In genomic region chr17:76360461-76360860, GRCh38 we compare ENCODE assay signal across 25 cellular contexts. TPM values are rescaled to one million over a fixed set of nuclear protein-coding genes. Genes with fewer than 3 reads are reported as not detected.
A peak's percentile ranks its signal among the peaks of the same experiment; 100 is the strongest.
DNase-seq lines count a peak whose midpoint lies in the region; ATAC-seq, FAIRE-seq and TF ChIP-seq lines count a peak whose summit lies in the region.
"Had no signal": no experiment of that assay in that cellular context is flagged by ENCODE, and none has a peak within 500 bp of the region (broad histone marks: within the 10 kb centered on the region; RNA-seq: fewer than 3 reads in every experiment).

No MANE protein-coding gene starts in this region.

- H2AFZ ChIP-seq in Karpas-422 (ENCODE audit: low read length) (no peak overlapping the region), osteoblast (ENCODE audit: low read length) (peak overlapping the region; percentile 50), GM23338 (no peak overlapping the region)

- no peaks in the 10 kb centered on the region for H3K9me2 ChIP-seq in Karpas-422 (replicated peaks; ENCODE audit: insufficient read depth, low read length)
- H3K9me2 ChIP-seq in GM23338 (ENCODE audit: insufficient read depth), result no peaks in the 10 kb centered on the region

- no peaks in the 10 kb centered on the region for H3K79me2 ChIP-seq in Karpas-422 (ENCODE audit: low read length)
- no peaks in the 10 kb centered on the region for H3K79me2 ChIP-seq in osteoblast (ENCODE audit: insufficient read depth, low read length)
- no peaks in the 10 kb centered on the region for H3K79me2 ChIP-seq in GM23338 (replicated peaks; ENCODE audit: insufficient read depth)

- H3K36me3 ChIP-seq in Karpas-422 (ENCODE audit: insufficient read depth, low read length) (no peaks in the 10 kb centered on the region), esophagus (ENCODE audit: control insufficient read depth in 2 of 2, insufficient read depth in 2 of 2, low read length in 1 of 2) (no peaks in the 10 kb centered on the region), osteoblast (ENCODE audit: insufficient read depth, low read length) (no peaks in the 10 kb centered on the region), GM23338 (ENCODE audit: insufficient read depth) (no peaks in the 10 kb centered on the region)
- H3K36me3 ChIP-seq: HAP-1, SJCRH30 had no signal

- H3K9me3 ChIP-seq in A549 (no peaks in the 10 kb centered on the region), Karpas-422 (ENCODE audit: low read length) (no peaks in the 10 kb centered on the region), esophagus (ENCODE audit: control insufficient read depth in 2 of 2, insufficient read depth in 1 of 2, low read depth in 1 of 2, low read length in 1 of 2) (no peaks in the 10 kb centered on the region), osteoblast (ENCODE audit: low read depth, low read length) (no peaks in the 10 kb centered on the region)
- H3K9me3 ChIP-seq: HAP-1, SJCRH30 had no signal

- DNase-seq in A549 (ENCODE audit: low read depth in 1 of 2, low spot score in 1 of 2) (no peak), Karpas-422 (peak; percentile 25), osteoblast (ENCODE audit: insufficient read length, low spot score, missing footprints) (peak; percentile 65), SW480 (ENCODE audit: low spot score) (no peak), GM23338 (ENCODE audit: low spot score) (no peak), GM12892 (ENCODE audit: insufficient read length) (no peak)
- DNase-seq: GDM1; MV-4-11; NCI-H1105 treated with DMSO at 0.1 percent for 48 hours; NCI-H1694; NCI-H2081; NCI-H2171; NCI-H345; NCI-H524; NCI-H774; NK-92 treated with Interleukin-12 subunit alpha and Interleukin-12 subunit beta, amount 100 ng/mL, for 24 hours; SJCRH30 had no signal

- ATAC-seq in A549, result no peak
- ATAC-seq in GM23338, result no peak
- no peak for ATAC-seq in HG02884 (IDR thresholded peaks at IDR 0.05; ENCODE audit: unreplicated experiment)
- ATAC-seq: Panc1 had no signal

- CTCF ChIA-PET in A549 (lab: Yijun Ruan, JAX), result interaction anchor here (1.0 to 29.4 kb wide), 3 partner anchors 10 to 43 kb away, joined by 3 to 899 read pairs (median 16); partner anchors contain the start of gene SPHK1

- peaks cover 5% of the 10 kb centered on the region for H3K27me3 Mint-ChIP-seq in GM23338 (ENCODE audit: insufficient read depth, low read depth, poor library complexity)
- H3K27me3 Mint-ChIP-seq: B cell had no signal

- no peaks in the 10 kb centered on the region for H3K36me3 Mint-ChIP-seq in GM23338 (ENCODE audit: low read depth)

- WGBS in A549 (ENCODE audit: missing lambda C conversion rate), result 85% methylated on average over 2 of the region's 2 CpGs
- WGBS in esophagus, 2 donors, result 55 to 56% methylated on average over 2 of the region's 2 CpGs

- POLR2A ChIA-PET in A549 (lab: Yijun Ruan, JAX), result no interaction called here

- no peak overlapping the region for H3K27ac Mint-ChIP-seq in GM23338
- H3K27ac Mint-ChIP-seq: B cell, CD14-positive monocyte had no signal

- no peaks in the 10 kb centered on the region for H3K27me3 ChIP-seq in Karpas-422 (ENCODE audit: low read length)
- H3K27me3 ChIP-seq in esophagus (ENCODE audit: control insufficient read depth in 1 of 2, insufficient read depth in 2 of 2, low read length in 2 of 2), result no peaks in the 10 kb centered on the region
- no peaks in the 10 kb centered on the region for H3K27me3 ChIP-seq in osteoblast (ENCODE audit: insufficient read depth, low read length)
- H3K27me3 ChIP-seq in GM23338 (ENCODE audit: insufficient read depth), result no peaks in the 10 kb centered on the region
- H3K27me3 ChIP-seq: SJCRH30 had no signal

- H4K20me1 ChIP-seq in Karpas-422 (ENCODE audit: insufficient read depth, low read depth, low read length), result no peaks in the 10 kb centered on the region
- no peaks in the 10 kb centered on the region for H4K20me1 ChIP-seq in osteoblast (ENCODE audit: insufficient read depth, low read length)
- no peaks in the 10 kb centered on the region for H4K20me1 ChIP-seq in GM23338 (replicated peaks; ENCODE audit: insufficient read depth)

- H3K9me3 Mint-ChIP-seq in GM23338, result no peaks in the 10 kb centered on the region

- TF ChIP-seq CTCF in A549 (IDR thresholded peaks at IDR 0.05), result no peak
- TF ChIP-seq CTCF in osteoblast (IDR thresholded peaks at IDR 0.05; ENCODE audit: extremely low read depth, low read depth, low read length), result no peak
- no peak for TF ChIP-seq CTCF in GM23338 (conservative IDR thresholded peaks at IDR 0.05; ENCODE audit: low read depth in 2 of 2)

- no peak for FAIRE-seq in A549 (lab: Jason Lieb, UNC)
- no peak for FAIRE-seq in GM12892 (lab: Jason Lieb, UNC)
- FAIRE-seq: A204.1 had no signal

- no peak overlapping the region for H3K4me3 Mint-ChIP-seq in GM23338
- H3K4me3 Mint-ChIP-seq: B cell had no signal

- peaks cover 10% of the 10 kb centered on the region; the same call in 2 of the 3 replicates for H3K4me1 Mint-ChIP-seq in GM23338

- no peaks in the 10 kb centered on the region for H3K4me1 ChIP-seq in A549
- H3K4me1 ChIP-seq in Karpas-422 (ENCODE audit: low read length), result peaks cover 26% of the 10 kb centered on the region
- H3K4me1 ChIP-seq in esophagus (ENCODE audit: control insufficient read depth in 2 of 2, insufficient read depth in 2 of 2, low read length in 1 of 2), result peaks cover 0 to 7% of the 10 kb centered on the region in 2 donors
- H3K4me1 ChIP-seq in osteoblast (ENCODE audit: insufficient read depth, low read length), result peaks cover 10% of the 10 kb centered on the region
- H3K4me1 ChIP-seq in GM23338 (ENCODE audit: insufficient read depth), result peaks cover 4% of the 10 kb centered on the region

- no peak for TF ChIP-seq POLR2A in A549 (IDR thresholded peaks at IDR 0.05; ENCODE audit: low read length)
- no peak for TF ChIP-seq POLR2A in GM12892 (IDR thresholded peaks at IDR 0.05; ENCODE audit: low read depth, low read length)

- no peak overlapping the region for H3K9ac ChIP-seq in Karpas-422 (ENCODE audit: low read length)

- no peak for TF ChIP-seq RAD21 in A549 (conservative IDR thresholded peaks at IDR 0.05 in 1 of 2, IDR thresholded peaks at IDR 0.05 in 1 of 2)

- H3K27ac ChIP-seq in A549 (no peak overlapping the region), Karpas-422 (ENCODE audit: low read length) (no peak overlapping the region), esophagus (ENCODE audit: low read depth in 2 of 2, low read length in 1 of 2) (peak overlapping the region; percentile 24 to 60), osteoblast (ENCODE audit: low read depth, low read length) (peak overlapping the region; percentile 59), GM23338 (ENCODE audit: low read depth) (no peak overlapping the region)
- H3K27ac ChIP-seq: HL-60 had no signal

- no peak overlapping the region for H3K4me3 ChIP-seq in A549
- no peak overlapping the region for H3K4me3 ChIP-seq in Karpas-422 (ENCODE audit: low read length)
- H3K4me3 ChIP-seq in esophagus (ENCODE audit: low read depth in 1 of 2, low read length in 2 of 2), result no peak overlapping the region
- H3K4me3 ChIP-seq in osteoblast (ENCODE audit: insufficient read depth, low read length), result no peak overlapping the region
- H3K4me3 ChIP-seq in GM23338, result no peak overlapping the region
- H3K4me3 ChIP-seq: HAP-1, SJCRH30 had no signal

- no peak for TF ChIP-seq EP300 in A549 (IDR thresholded peaks at IDR 0.05)

- H3F3A ChIP-seq in GM23338 (replicated peaks; ENCODE audit: low read depth), result no peaks in the 10 kb centered on the region

- H3K4me2 ChIP-seq in A549 (no peak overlapping the region), Karpas-422 (ENCODE audit: low read depth, low read length, poor library complexity, severe bottlenecking) (no peak overlapping the region), osteoblast (ENCODE audit: insufficient read depth, low read length) (peak overlapping the region; percentile 44), GM23338 (no peak overlapping the region)

TF ChIP-seq in A549, 52 proteins besides CTCF, POLR2A, EP300 and RAD21 (continues in another document):
- TF ChIP-seq MAFK (IDR thresholded peaks at IDR 0.05; ENCODE audit: partially characterized antibody), result peak; percentile 21

TF ChIP-seq in GM23338, 12 proteins besides CTCF, POLR2A, EP300 and RAD21 (continues in another document):
- TF ChIP-seq ZNF331 (CRISPR knock-in tag; IDR thresholded peaks at IDR 0.05; ENCODE audit: low read depth), result no peak

RNA-seq across cellular contexts. Expression of gene PRPSAP1, which starts 6.7 kb away (rescaled TPM):
- 80.9 and 92.1 TPM in 2 replicates for polyA plus RNA-seq in A549 (2011; rRNA removed)
- 85.4 and 116 TPM in 2 replicates for polyA plus RNA-seq in A549 (2012; cell fraction: cytosol; rRNA removed)
- polyA plus RNA-seq in A549 (2012; cell fraction: nucleus; rRNA removed), result 82.9 and 108 TPM in 2 replicates
- polyA plus RNA-seq in A549 (2017; fragmentation: RNase III; extraction: RNeasy Plus Mini Kit Qiagen cat#74134 plus additional on column Dnase treatment), result 61.9 to 63.7 TPM (median 63.3 TPM) in 3 replicates
- 51.0 and 57.8 TPM in 2 replicates for polyA minus RNA-seq in A549 (2011; rRNA and poly(A)+ RNA removed)
- 27.6 and 41.1 TPM in 2 replicates for total RNA-seq in Karpas-422 (2014; rRNA removed; shearing (Covaris generic); ENCODE audit: low replicate concordance)
- polyA plus RNA-seq in esophagus, result 10 to 100 TPM; 34.8 to 43.1 TPM
- 79.6 and 82.2 TPM in 2 replicates for total RNA-seq in osteoblast
- total RNA-seq in GM23338 (2014; rRNA removed; shearing (Covaris generic)), result 47.9 and 58.8 TPM in 2 replicates
- 31.5 and 39.5 TPM in 2 replicates for polyA plus RNA-seq in GM23338 (2016; fragmentation: Nextera tagmentation; extraction: Ambion mirVana)
- 37.8 TPM for polyA plus RNA-seq in GM12892 (2012; ENCODE audit: missing spikeins)

RNA-seq across cellular contexts. Expression of gene SPHK1, which starts 23.9 kb away (rescaled TPM):
- polyA plus RNA-seq in A549 (2011; rRNA removed), result 4.6 and 4.7 TPM in 2 replicates
- 16.5 and 17.2 TPM in 2 replicates for polyA plus RNA-seq in A549 (2012; cell fraction: cytosol; rRNA removed)
- 45.7 and 46.2 TPM in 2 replicates for polyA plus RNA-seq in A549 (2012; cell fraction: nucleus; rRNA removed)
- polyA plus RNA-seq in A549 (2017; fragmentation: RNase III; extraction: RNeasy Plus Mini Kit Qiagen cat#74134 plus additional on column Dnase treatment), result 11.8 to 14.9 TPM (median 13.0 TPM) in 3 replicates
- polyA minus RNA-seq in A549 (2011; rRNA and poly(A)+ RNA removed), result 1.4 and 3.2 TPM in 2 replicates
- total RNA-seq in Karpas-422 (2014; rRNA removed; shearing (Covaris generic); ENCODE audit: low replicate concordance), result 0.67 and 3.9 TPM in 2 replicates
- 10 to 100 TPM; 20.5 to 23.0 TPM for polyA plus RNA-seq in esophagus
- total RNA-seq in osteoblast, result 112 and 142 TPM in 2 replicates
- total RNA-seq in GM23338 (2014; rRNA removed; shearing (Covaris generic)), result 3.2 and 7.4 TPM in 2 replicates
- 0.63 and 1.3 TPM in 2 replicates for polyA plus RNA-seq in GM23338 (2016; fragmentation: Nextera tagmentation; extraction: Ambion mirVana)
- polyA plus RNA-seq in GM12892 (2012; ENCODE audit: missing spikeins), result 0.47 TPM

RNA-seq across cellular contexts. Expression of gene QRICH2, which starts 52.4 kb away (rescaled TPM):
- polyA plus RNA-seq in A549 (2011; rRNA removed) (0.57 and 0.86 TPM in 2 replicates), A549 (2017; fragmentation: RNase III; extraction: RNeasy Plus Mini Kit Qiagen cat#74134 plus additional on column Dnase treatment) (0.88 to 1.7 TPM (median 1.0 TPM) in 3 replicates), esophagus (1 to 10 TPM; 2.1 to 5.6 TPM), GM23338 (2016; fragmentation: Nextera tagmentation; extraction: Ambion mirVana) (1.1 and 2.2 TPM in 2 replicates)
- 1.5 and 2.2 TPM in 2 replicates for polyA plus RNA-seq in A549 (2012; cell fraction: cytosol; rRNA removed)
- polyA plus RNA-seq in A549 (2012; cell fraction: nucleus; rRNA removed), result 12.3 and 14.6 TPM in 2 replicates
- polyA minus RNA-seq in A549 (2011; rRNA and poly(A)+ RNA removed), result 3.3 and 5.0 TPM in 2 replicates
- 3.1 and 3.7 TPM in 2 replicates for total RNA-seq in Karpas-422 (2014; rRNA removed; shearing (Covaris generic); ENCODE audit: low replicate concordance)
- 2.9 and 3.6 TPM in 2 replicates for total RNA-seq in osteoblast
- 3.7 and 4.0 TPM in 2 replicates for total RNA-seq in GM23338 (2014; rRNA removed; shearing (Covaris generic))
- polyA plus RNA-seq in GM12892 (2012; ENCODE audit: missing spikeins), result 0.42 TPM

Comparison
In these comparisons a context has a peak if more than half of its experiments do, and no peak if none do; other contexts are left out.
1. DNase-seq: peak in Karpas-422 (single experiment) and osteoblast (single experiment); none in A549 (0 of 2), SW480 (single experiment), GM23338 (single experiment) and GM12892 (single experiment).
2. H3K27ac ChIP-seq: peak in esophagus (2 of 2) and osteoblast (single experiment); none in A549 (0 of 2), Karpas-422 (single experiment) and GM23338 (single experiment).
3. RNA of gene SPHK1, which starts 23.9 kb away (total RNA-seq): 112 to 142 TPM in osteoblast; 3.2 to 7.4 TPM in GM23338 and 0.67 to 3.9 TPM in Karpas-422; every median in the first group is over 10 times any median in the second.